1 cellular context compared by ENCODE assay signal in the genomic region with DNA sequence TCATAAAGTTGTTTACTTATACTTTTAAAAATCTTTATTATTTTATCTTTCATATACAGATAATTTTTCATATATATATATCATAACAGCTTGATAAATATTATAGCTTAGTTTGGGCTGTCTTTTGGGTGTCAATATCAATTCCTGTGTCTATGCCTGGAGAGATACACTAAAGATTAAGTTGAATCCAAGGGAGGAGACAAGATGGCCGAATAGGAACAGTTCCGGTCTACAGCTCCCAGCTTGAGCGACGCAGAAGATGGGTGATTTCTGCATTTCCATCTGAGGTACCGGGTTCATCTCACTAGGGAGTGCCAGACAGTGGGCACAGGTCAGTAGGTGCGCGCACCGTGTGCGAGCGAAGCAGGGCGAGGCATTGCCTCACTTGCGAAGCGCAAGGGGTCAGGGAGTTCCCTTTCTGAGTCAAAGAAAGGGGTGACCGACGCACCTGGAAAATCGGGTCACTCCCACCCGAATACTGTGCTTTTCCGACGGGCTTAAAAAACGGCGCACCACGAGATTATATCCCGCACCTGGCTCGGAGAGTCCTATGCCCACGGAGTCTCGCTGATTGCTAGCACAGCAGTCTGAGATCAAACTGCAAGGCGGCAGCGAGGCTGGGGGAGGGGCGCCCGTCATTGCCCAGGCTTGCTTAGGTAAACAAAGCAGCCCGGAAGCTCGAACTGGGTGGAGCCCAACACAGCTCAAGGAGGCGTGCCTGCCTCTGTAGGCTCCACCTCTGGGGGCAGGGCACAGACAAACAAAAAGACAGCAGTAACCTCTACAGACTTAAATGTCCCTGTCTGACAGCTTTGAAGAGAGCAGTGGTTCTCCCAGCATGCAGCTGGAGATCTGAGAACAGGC.
A peak's percentile ranks its signal among the peaks of the same experiment; 100 is the strongest.
TF ChIP-seq lines count a peak whose summit lies in the region.
"Not testable (repeated sequence)": the region's sequence is repeated elsewhere in the genome, so short reads cannot be mapped to it uniquely, and the experiment has no call there.

No MANE protein-coding gene starts in this region.

TF ChIP-seq in K562, 482 proteins besides CTCF, POLR2A, EP300 and RAD21:
- 0 out of 2 replicates have a peak, but pooled peaks have one; percentile 32 for TF ChIP-seq ZBTB40 (IDR thresholded peaks at IDR 0.05)
- not testable (repeated sequence) for TF ChIP-seq ZBTB40, ATF1 (CRISPR knock-in tag; IDR thresholded peaks at IDR 0.05)
- TF ChIP-seq ATF1 (tag; IDR thresholded peaks at IDR 0.05), result peak; percentile 51
- TF ChIP-seq CXXC5 (CRISPR knock-in tag; IDR thresholded peaks at IDR 0.05), result peak; percentile 21; the same call in 1 of the 2 replicates
- 0 out of 4 replicates have a peak, but pooled peaks of 1 of the 2 experiments have one; percentile 23 for TF ChIP-seq HDAC1 (IDR thresholded peaks at IDR 0.05)
- 0 out of 2 replicates have a peak, but pooled peaks have one; percentile 48 for TF ChIP-seq SUPT5H (IDR thresholded peaks at IDR 0.05)
- peak; percentile 77 for TF ChIP-seq TAF7 (tag; IDR thresholded peaks at IDR 0.05)
- TF ChIP-seq FOXK2 (conservative IDR thresholded peaks at IDR 0.05 in 1 of 2, IDR thresholded peaks at IDR 0.05 in 1 of 2; ENCODE audit: low read depth in 2 of 2), result peak; percentile 82 to 91
- 0 out of 2 replicates have a peak, but pooled peaks have one; percentile 37 for TF ChIP-seq MTA3 (IDR thresholded peaks at IDR 0.05; ENCODE audit: borderline replicate concordance)
- peak in 1 of 3 experiments; percentile 77 for TF ChIP-seq YY1 (IDR thresholded peaks at IDR 0.05; ENCODE audit: borderline replicate concordance in 1 of 3, control insufficient read depth in 1 of 3, extremely low read depth in 1 of 3, insufficient read depth in 3 of 3, insufficient read length in 1 of 3, insufficient replicate concordance in 2 of 3, low read depth in 1 of 3, low read length in 2 of 3)
- peak in 1 of 2 experiments; percentile 47; a peak in 1 of 4 replicates for TF ChIP-seq TRIM24 (IDR thresholded peaks at IDR 0.05)
- TF ChIP-seq GABPA (tag; conservative IDR thresholded peaks at IDR 0.05; ENCODE audit: low read depth), result peak; percentile 45
- 0 out of 2 replicates have a peak, but pooled peaks have one; percentile 22 for TF ChIP-seq FOXA1 (IDR thresholded peaks at IDR 0.05; ENCODE audit: borderline replicate concordance)
- TF ChIP-seq TAF9B (IDR thresholded peaks at IDR 0.05; ENCODE audit: partially characterized antibody), result peak; percentile 56
- TF ChIP-seq SOX6 (IDR thresholded peaks at IDR 0.05), result 0 out of 2 replicates have a peak, but pooled peaks have one; percentile 22
- TF ChIP-seq POLR2G (IDR thresholded peaks at IDR 0.05; ENCODE audit: low read depth, low read length), result peak; percentile 55
- TF ChIP-seq EP400 (IDR thresholded peaks at IDR 0.05), result peak; percentile 51
- TF ChIP-seq NRF1 (conservative IDR thresholded peaks at IDR 0.05 in 1 of 2, IDR thresholded peaks at IDR 0.05 in 1 of 2), result peak; percentile 14 to 46; a peak in 1 of 4 replicates
- peak; percentile 49; the same call in 1 of the 2 replicates for TF ChIP-seq GTF2A2 (tag; IDR thresholded peaks at IDR 0.05)
- TF ChIP-seq NFRKB (IDR thresholded peaks at IDR 0.05; ENCODE audit: low read depth), result peak; percentile 71; the same call in 1 of the 2 replicates
- TF ChIP-seq POLR2H (tag; IDR thresholded peaks at IDR 0.05; ENCODE audit: low read depth), result 0 out of 2 replicates have a peak, but pooled peaks have one; percentile 19
- peak; percentile 63; the same call in 1 of the 2 replicates for TF ChIP-seq L3MBTL2 (IDR thresholded peaks at IDR 0.05)
- peak; percentile 88 for TF ChIP-seq EHMT2 (IDR thresholded peaks at IDR 0.05)
- TF ChIP-seq FOXA3 (CRISPR knock-in tag; conservative IDR thresholded peaks at IDR 0.05 in 1 of 2, IDR thresholded peaks at IDR 0.05 in 1 of 2), result peak; percentile 92 to 93
- TF ChIP-seq ETV1 (tag; conservative IDR thresholded peaks at IDR 0.05; ENCODE audit: low read depth), result peak; percentile 24
- peak; percentile 25; the same call in 1 of the 2 replicates for TF ChIP-seq CTBP1 (IDR thresholded peaks at IDR 0.05; ENCODE audit: borderline replicate concordance)
- peak; percentile 47 for TF ChIP-seq POLR2B (IDR thresholded peaks at IDR 0.05; ENCODE audit: low read depth, partially characterized antibody)
- TF ChIP-seq LEF1 (IDR thresholded peaks at IDR 0.05), result peak; percentile 53; the same call in 1 of the 2 replicates
- peak; percentile 59 for TF ChIP-seq RBFOX2 (IDR thresholded peaks at IDR 0.05; ENCODE audit: low read depth, low read length)
- peak; percentile 50; the same call in 1 of the 2 replicates for TF ChIP-seq MGA (IDR thresholded peaks at IDR 0.05)
